17 cellular contexts compared by ENCODE assay signal in genomic region chr16:73371584-73372319, GRCh38.
DNase-seq lines count a peak whose midpoint lies in the region; ATAC-seq and TF ChIP-seq lines count a peak whose summit lies in the region.
"Had no signal": no experiment of that assay in that cellular context is flagged by ENCODE, and none has a peak within 500 bp of the region (broad histone marks: within the 10 kb centered on the region; RNA-seq: fewer than 3 reads in every experiment).

No MANE protein-coding gene starts in this region.

- H2AFZ ChIP-seq in Loucy (ENCODE audit: low read length) (0 out of 2 replicates have a peak overlapping the region, but pooled peaks have one; percentile 12), neural progenitor cell (replicated peaks) (no peak overlapping the region)

- H3K4me3 ChIP-seq in Caco-2 (ENCODE audit: low read depth, low read length) = no peak overlapping the region
- H3K4me3 ChIP-seq in Loucy (ENCODE audit: low read length, poor library complexity, severe bottlenecking) = no peak overlapping the region
- H3K4me3 ChIP-seq in neural progenitor cell = no peak overlapping the region
- H3K4me3 ChIP-seq: BLaER1, HAP-1 had no signal

- no TSS peak for BruUV-seq in Caco-2 (replicated peaks; lab: Mats Ljungman, UMichigan)

- H3K9me3 ChIP-seq in Caco-2 = no peaks in the 10 kb centered on the region
- H3K9me3 ChIP-seq in Loucy (ENCODE audit: insufficient read depth, low read depth, low read length) = no peaks in the 10 kb centered on the region
- no peaks in the 10 kb centered on the region for H3K9me3 ChIP-seq in neural progenitor cell (ENCODE audit: low read depth)
- H3K9me3 ChIP-seq: BLaER1, HAP-1 had no signal

- H3K36me3 Mint-ChIP-seq in Caco-2 (ENCODE audit: insufficient read depth, unreplicated experiment) (no peaks in the 10 kb centered on the region), neural progenitor cell (no peaks in the 10 kb centered on the region)
- H3K36me3 Mint-ChIP-seq: CD14-positive monocyte; CD4-positive, alpha-beta memory T cell had no signal

- POLR2A ChIA-PET in Caco-2 (lab: Charles Lee) = no interaction called here

- H3K9ac ChIP-seq in Loucy (ENCODE audit: low read depth, low read length, poor library complexity, severe bottlenecking) (no peak overlapping the region), neural progenitor cell (no peak overlapping the region)
- H3K9ac ChIP-seq: BLaER1 had no signal

- H3K9me3 Mint-ChIP-seq in Caco-2 (ENCODE audit: unreplicated experiment) (no peaks in the 10 kb centered on the region), neural progenitor cell (no peaks in the 10 kb centered on the region)

- H3K27ac ChIP-seq in neural progenitor cell = no peak overlapping the region
- H3K27ac ChIP-seq: BLaER1 had no signal

- no peaks in the 10 kb centered on the region for H3K79me2 ChIP-seq in Loucy (ENCODE audit: insufficient read depth, low read length)
- no peaks in the 10 kb centered on the region for H3K79me2 ChIP-seq in neural progenitor cell (ENCODE audit: low read depth)

- ATAC-seq in GM18861 (IDR thresholded peaks at IDR 0.05; ENCODE audit: unreplicated experiment) (no peak), HG02642 (IDR thresholded peaks at IDR 0.05; ENCODE audit: poor library complexity, unreplicated experiment) (no peak)

- no peak for DNase-seq in Caco-2
- peak; percentile 20 for DNase-seq in islet precursor cell
- no peak for DNase-seq in neural progenitor cell (ENCODE audit: low spot score)
- no peak for DNase-seq in NCI-H2196 treated with DMSO at 0.1 percent for 48 hours (lab: John Stamatoyannopoulos, UW; ENCODE audit: unreplicated experiment)
- no peak for DNase-seq in activated naive CD4-positive, alpha-beta T cell treated with Interleukin-2 at 50 U/mL for 16 hours
- DNase-seq: 8988T; Calu3; CD4-positive, alpha-beta memory T cell; DMS79 treated with DMSO at 0.1 percent for 48 hours; GF-D8; IMR-90 had no signal

- H3K36me3 ChIP-seq in Caco-2 (ENCODE audit: control insufficient read depth, insufficient read depth, low read length) = no peaks in the 10 kb centered on the region
- no peaks in the 10 kb centered on the region for H3K36me3 ChIP-seq in Loucy (ENCODE audit: insufficient read depth, low read length)
- no peaks in the 10 kb centered on the region for H3K36me3 ChIP-seq in neural progenitor cell
- H3K36me3 ChIP-seq: BLaER1, HAP-1 had no signal

- H3K4me2 ChIP-seq in Loucy (ENCODE audit: low read depth, low read length, poor library complexity, severe bottlenecking) (no peak overlapping the region), neural progenitor cell (no peak overlapping the region)
- H3K4me2 ChIP-seq: BLaER1 had no signal

- H3K27me3 Mint-ChIP-seq in Caco-2 (ENCODE audit: insufficient read depth, unreplicated experiment) (peaks cover 3% of the 10 kb centered on the region), neural progenitor cell (ENCODE audit: insufficient read depth, low read depth) (no peaks in the 10 kb centered on the region)
- H3K27me3 Mint-ChIP-seq: CD4-positive, alpha-beta memory T cell had no signal

- no peak for TF ChIP-seq CTCF in Caco-2 (IDR thresholded peaks at IDR 0.05; ENCODE audit: insufficient read depth in 1 of 2, low read depth in 1 of 2, low read length in 1 of 2, severe bottlenecking in 1 of 2, unreplicated experiment in 1 of 2)
- no peak for TF ChIP-seq CTCF in Loucy (conservative IDR thresholded peaks at IDR 0.05; ENCODE audit: low read length)
- TF ChIP-seq CTCF in neural progenitor cell (IDR thresholded peaks at IDR 0.05) = no peak

- H3K27me3 ChIP-seq in Caco-2 (replicated peaks; ENCODE audit: control insufficient read depth, insufficient read depth, low read length) = no peaks in the 10 kb centered on the region
- no peaks in the 10 kb centered on the region for H3K27me3 ChIP-seq in Loucy (ENCODE audit: insufficient read depth, low read length, poor library complexity, severe bottlenecking)
- H3K27me3 ChIP-seq in neural progenitor cell = no peaks in the 10 kb centered on the region
- H3K27me3 ChIP-seq: BLaER1 had no signal

- no peaks in the 10 kb centered on the region for H3K9me2 ChIP-seq in Loucy (replicated peaks; ENCODE audit: low read depth, low read length)

- H3K4me1 ChIP-seq in Caco-2 = peaks cover 7% of the 10 kb centered on the region
- peaks cover 3% of the 10 kb centered on the region for H3K4me1 ChIP-seq in Loucy (ENCODE audit: insufficient read depth, low read length, poor library complexity, severe bottlenecking)
- H3K4me1 ChIP-seq in neural progenitor cell = no peaks in the 10 kb centered on the region
- H3K4me1 ChIP-seq: BLaER1, HAP-1 had no signal

- CTCF ChIA-PET in Caco-2 (lab: Charles Lee) = interaction anchor here (0.5 to 0.7 kb wide), 2 partner anchors 23 to 422 kb away, joined by 3 to 4 read pairs; no protein-coding TSS in a partner anchor

- peak overlapping the region; percentile 37 for H3K27ac Mint-ChIP-seq in Caco-2 (ENCODE audit: unreplicated experiment)
- peak overlapping the region; percentile 25 for H3K27ac Mint-ChIP-seq in neural progenitor cell
- H3K27ac Mint-ChIP-seq: CD14-positive monocyte; CD4-positive, alpha-beta memory T cell had no signal

- H3K4me1 Mint-ChIP-seq in Caco-2 (ENCODE audit: low read depth, unreplicated experiment) = peaks cover 7% of the 10 kb centered on the region
- peaks cover 8% of the 10 kb centered on the region for H3K4me1 Mint-ChIP-seq in neural progenitor cell
- H3K4me1 Mint-ChIP-seq: CD14-positive monocyte; CD4-positive, alpha-beta memory T cell had no signal

- no peaks in the 10 kb centered on the region for H4K20me1 ChIP-seq in Loucy (ENCODE audit: insufficient read depth, low read length, poor library complexity, severe bottlenecking)
- H4K20me1 ChIP-seq in neural progenitor cell (ENCODE audit: low read depth) = no peaks in the 10 kb centered on the region
- H4K20me1 ChIP-seq: BLaER1 had no signal

- intact Hi-C loops in Caco-2 (cut with micrococcal nuclease; ENCODE audit: unreplicated experiment) = no loop called here

- H3F3A ChIP-seq in Loucy (ENCODE audit: low read depth) = no peaks in the 10 kb centered on the region
- H3F3A ChIP-seq in neural progenitor cell (ENCODE audit: low read depth) = no peaks in the 10 kb centered on the region

- H3K4me3 Mint-ChIP-seq in Caco-2 (ENCODE audit: unreplicated experiment) (no peak overlapping the region), neural progenitor cell (no peak overlapping the region)
- H3K4me3 Mint-ChIP-seq: CD14-positive monocyte; CD4-positive, alpha-beta memory T cell had no signal
